Comparison of ENCODE assay signal across 25 cellular contexts in the genomic region with DNA sequence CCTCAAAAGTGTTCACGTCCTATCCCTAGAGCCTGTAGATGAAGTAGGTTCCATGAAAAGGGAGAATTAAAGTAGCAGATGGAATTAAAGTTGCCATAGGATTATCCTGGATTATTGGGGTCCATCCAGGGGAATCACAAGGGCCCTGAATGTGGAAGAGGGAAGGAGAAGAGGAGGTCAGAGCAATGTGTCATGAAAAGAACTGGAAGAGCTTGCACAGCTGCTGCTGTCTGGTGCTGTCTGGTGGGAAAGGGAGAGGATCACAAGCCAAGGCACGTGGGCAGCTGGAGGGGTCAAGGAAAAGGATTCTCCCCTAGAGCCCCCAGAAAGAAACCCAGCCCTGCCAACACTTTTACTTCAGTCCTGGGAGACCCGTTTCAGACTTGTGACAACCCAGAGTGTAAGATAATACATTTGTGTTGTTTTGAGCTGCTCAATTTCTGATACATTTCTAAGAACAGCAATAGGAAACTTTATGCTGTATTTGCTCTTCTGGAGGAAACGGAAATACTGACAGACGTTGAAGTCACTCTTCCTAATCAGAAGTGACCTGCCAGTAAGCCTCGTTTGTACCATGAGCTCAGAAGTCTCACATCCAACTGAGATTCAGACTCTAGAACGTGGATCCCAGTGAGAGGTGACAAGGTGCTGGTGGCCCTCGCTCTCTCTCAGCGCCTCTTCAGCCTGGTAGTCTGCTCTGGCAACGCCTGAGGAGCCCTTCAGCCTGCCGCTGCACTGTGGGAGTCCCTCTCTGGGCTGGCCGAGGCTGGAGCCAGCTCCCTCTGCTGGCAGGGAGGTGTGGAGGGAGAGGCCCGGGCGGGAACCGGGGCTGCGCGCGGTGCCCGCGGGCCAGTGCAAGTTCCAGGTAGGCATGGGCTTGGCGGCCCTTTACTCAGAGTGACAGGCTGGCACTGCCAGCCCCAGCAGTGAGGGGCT. TPM values are rescaled to one million over a fixed set of nuclear protein-coding genes. Genes with fewer than 3 reads are reported as not detected.
A peak's percentile ranks its signal among the peaks of the same experiment; 100 is the strongest.
DNase-seq lines count a peak whose midpoint lies in the region; ATAC-seq and TF ChIP-seq lines count a peak whose summit lies in the region.
"Had no signal": no experiment of that assay in that cellular context is flagged by ENCODE, and none has a peak within 500 bp of the region (broad histone marks: within the 10 kb centered on the region; RNA-seq: fewer than 3 reads in every experiment).

No MANE protein-coding gene starts in this region.

- no peaks in the 10 kb centered on the region for H3K27me3 ChIP-seq in Peyer's patch
- H3K27me3 ChIP-seq: SJSA1, transverse colon had no signal

- H3K27me3 Mint-ChIP-seq in activated CD4-positive, alpha-beta T cell treated with anti-CD3 and anti-CD28 coated beads, Interleukin-2, amount 10 ng/mL, durations not matched to agents 24 days and 14 days = no peaks in the 10 kb centered on the region
- no peaks in the 10 kb centered on the region for H3K27me3 Mint-ChIP-seq in activated naive CD8-positive, alpha-beta T cell

- no peaks in the 10 kb centered on the region for H3K36me3 ChIP-seq in Peyer's patch
- H3K36me3 ChIP-seq: left ventricle myocardium inferior, SJSA1, transverse colon had no signal

- no peaks in the 10 kb centered on the region for H3K9me3 Mint-ChIP-seq in activated CD4-positive, alpha-beta T cell treated with anti-CD3 and anti-CD28 coated beads, Interleukin-2, amount 10 ng/mL, durations not matched to agents 24 days and 14 days
- no peaks in the 10 kb centered on the region for H3K9me3 Mint-ChIP-seq in activated naive CD8-positive, alpha-beta T cell (ENCODE audit: low read depth)
- H3K9me3 Mint-ChIP-seq in stimulated activated effector memory CD8-positive, alpha-beta T cell treated with anti-CD3 and anti-CD28 coated beads, Interleukin-12 subunit alpha, Interleukin-12 subunit beta, amount 100 ng/mL, for 72 hours = no peaks in the 10 kb centered on the region
- H3K9me3 Mint-ChIP-seq: CD8-positive, alpha-beta T cell had no signal

- TF ChIP-seq POLR2A in Peyer's patch (IDR thresholded peaks at IDR 0.05) = no peak

- H3K27ac Mint-ChIP-seq in activated CD4-positive, alpha-beta T cell treated with anti-CD3 and anti-CD28 coated beads, Interleukin-2, amount 10 ng/mL, durations not matched to agents 24 days and 14 days = peak overlapping the region; percentile 89
- H3K27ac Mint-ChIP-seq in activated naive CD8-positive, alpha-beta T cell = peak overlapping the region; percentile 1
- H3K27ac Mint-ChIP-seq in stimulated activated effector memory CD8-positive, alpha-beta T cell treated with anti-CD3 and anti-CD28 coated beads, Interleukin-12 subunit alpha, Interleukin-12 subunit beta, amount 100 ng/mL, for 72 hours = peak overlapping the region; percentile 66
- H3K27ac Mint-ChIP-seq: CD8-positive, alpha-beta T cell had no signal

- no peaks in the 10 kb centered on the region for H3K9me3 ChIP-seq in Peyer's patch
- H3K9me3 ChIP-seq: left ventricle myocardium inferior, SJSA1, transverse colon had no signal

- no peak overlapping the region for H3K27ac ChIP-seq in Peyer's patch
- H3K27ac ChIP-seq: left ventricle myocardium inferior, SJSA1, transverse colon had no signal

- H3K36me3 Mint-ChIP-seq in activated CD4-positive, alpha-beta T cell treated with anti-CD3 and anti-CD28 coated beads, Interleukin-2, amount 10 ng/mL, durations not matched to agents 24 days and 14 days (ENCODE audit: low read depth) = no peaks in the 10 kb centered on the region
- H3K36me3 Mint-ChIP-seq in activated naive CD8-positive, alpha-beta T cell = no peaks in the 10 kb centered on the region
- no peaks in the 10 kb centered on the region for H3K36me3 Mint-ChIP-seq in stimulated activated effector memory CD8-positive, alpha-beta T cell treated with anti-CD3 and anti-CD28 coated beads, Interleukin-12 subunit alpha, Interleukin-12 subunit beta, amount 100 ng/mL, for 72 hours
- H3K36me3 Mint-ChIP-seq: CD8-positive, alpha-beta T cell had no signal

- no peak for TF ChIP-seq CTCF in Peyer's patch (IDR thresholded peaks at IDR 0.05)

- peaks cover 16% of the 10 kb centered on the region for H3K4me1 Mint-ChIP-seq in activated CD4-positive, alpha-beta T cell treated with anti-CD3 and anti-CD28 coated beads, Interleukin-2, amount 10 ng/mL, durations not matched to agents 24 days and 14 days
- H3K4me1 Mint-ChIP-seq in activated naive CD8-positive, alpha-beta T cell (ENCODE audit: low read depth) = peaks cover 8% of the 10 kb centered on the region
- H3K4me1 Mint-ChIP-seq in stimulated activated effector memory CD8-positive, alpha-beta T cell treated with anti-CD3 and anti-CD28 coated beads, Interleukin-12 subunit alpha, Interleukin-12 subunit beta, amount 100 ng/mL, for 72 hours = peaks cover 20% of the 10 kb centered on the region

- intact Hi-C loops in activated CD4-positive, alpha-beta T cell treated with anti-CD3 and anti-CD28 coated beads, Interleukin-2, amount 10 ng/mL, durations not matched to agents 24 days and 14 days (cut with micrococcal nuclease) = loop anchor here (1.0 kb wide), 1 partner anchor 11 kb away; no protein-coding TSS in a partner anchor

- no peak overlapping the region for H3K4me3 ChIP-seq in Peyer's patch
- H3K4me3 ChIP-seq: left ventricle myocardium inferior, SJSA1, transverse colon had no signal

- no peaks in the 10 kb centered on the region for H3K4me1 ChIP-seq in Peyer's patch
- H3K4me1 ChIP-seq: SJSA1, transverse colon had no signal

- peak; percentile 59 for DNase-seq in activated CD4-positive, alpha-beta T cell treated with anti-CD3 and anti-CD28 coated beads, Interleukin-2, amount 10 ng/mL, durations not matched to agents 24 days and 14 days
- DNase-seq in activated CD4-positive, alpha-beta T cell treated with anti-CD3 and anti-CD28 coated beads for 4 hours = no peak
- DNase-seq in NCI-H82 (lab: John Stamatoyannopoulos, UW) (peak; percentile 72), Peyer's patch (no peak)
- peak; percentile 1 to 46 for DNase-seq in stimulated activated effector memory CD8-positive, alpha-beta T cell treated with anti-CD3 and anti-CD28 coated beads, Interleukin-12 subunit alpha, Interleukin-12 subunit beta, amount 100 ng/mL, for 72 hours (ENCODE audit: low spot score in 2 of 2)
- no peak for DNase-seq in stimulated activated naive CD4-positive, alpha-beta T cell (lab: John Stamatoyannopoulos, UW)
- DNase-seq: activated gamma-delta T cell, amniotic stem cell, DMS 273 treated with DMSO at 0.1 percent for 48 hours, IMR-90, islet precursor cell, left ventricle myocardium inferior, mesendoderm, NCI-H1092 treated with DMSO at 0.1 percent for 48 hours, NCI-H1930, NCI-H526 treated with DMSO at 0.1 percent for 48 hours, RPMI8226, transverse colon had no signal

- peak; percentile 57 for ATAC-seq in stimulated activated effector memory CD8-positive, alpha-beta T cell treated with anti-CD3 and anti-CD28 coated beads, Interleukin-12 subunit alpha, Interleukin-12 subunit beta, amount 100 ng/mL, for 72 hours
- ATAC-seq in HG03378 (IDR thresholded peaks at IDR 0.05; ENCODE audit: unreplicated experiment) = no peak
- ATAC-seq: CD8-positive, alpha-beta T cell; sciatic nerve had no signal

- no peak overlapping the region for H3K4me3 Mint-ChIP-seq in activated CD4-positive, alpha-beta T cell treated with anti-CD3 and anti-CD28 coated beads, Interleukin-2, amount 10 ng/mL, durations not matched to agents 24 days and 14 days
- no peak overlapping the region for H3K4me3 Mint-ChIP-seq in activated naive CD8-positive, alpha-beta T cell
- H3K4me3 Mint-ChIP-seq in stimulated activated effector memory CD8-positive, alpha-beta T cell treated with anti-CD3 and anti-CD28 coated beads, Interleukin-12 subunit alpha, Interleukin-12 subunit beta, amount 100 ng/mL, for 72 hours = peak overlapping the region; percentile 1
- H3K4me3 Mint-ChIP-seq: CD8-positive, alpha-beta T cell had no signal

RNA-seq across cellular contexts. Expression of gene ENPP6, which starts 34.7 kb away (rescaled TPM):
- 0.61 and 1.2 TPM in 2 replicates for total RNA-seq in activated CD4-positive, alpha-beta T cell treated with anti-CD3 and anti-CD28 coated beads, Interleukin-2, amount 10 ng/mL, durations not matched to agents 24 days and 14 days
- 1 to 10 TPM in 1 of 4 donors, under 1 TPM in 2, not detected in 1; 0.35 to 1.0 (median 0.40) TPM for total RNA-seq in Peyer's patch
- total RNA-seq: A673; CD8-positive, alpha-beta T cell; chondrocyte; IMR-90; left ventricle myocardium inferior; SJSA1 had no signal

Comparison
In these comparisons a context has a peak if more than half of its experiments do, and no peak if none do; other contexts are left out.
1. DNase-seq: peak in activated CD4-positive, alpha-beta T cell treated with anti-CD3 and anti-CD28 coated beads, Interleukin-2, amount 10 ng/mL, durations not matched to agents 24 days and 14 days (single experiment), NCI-H82 (single experiment) and stimulated activated effector memory CD8-positive, alpha-beta T cell treated with anti-CD3 and anti-CD28 coated beads, Interleukin-12 subunit alpha, Interleukin-12 subunit beta, amount 100 ng/mL, for 72 hours (2 of 2); none in activated CD4-positive, alpha-beta T cell treated with anti-CD3 and anti-CD28 coated beads for 4 hours (0 of 2), stimulated activated naive CD4-positive, alpha-beta T cell (0 of 6) and Peyer's patch (0 of 3).
2. H3K27ac Mint-ChIP-seq: peak in every context shown above with its lines; median percentile 89 in activated CD4-positive, alpha-beta T cell treated with anti-CD3 and anti-CD28 coated beads, Interleukin-2, amount 10 ng/mL, durations not matched to agents 24 days and 14 days; 66 in stimulated activated effector memory CD8-positive, alpha-beta T cell treated with anti-CD3 and anti-CD28 coated beads, Interleukin-12 subunit alpha, Interleukin-12 subunit beta, amount 100 ng/mL, for 72 hours; 1 in activated naive CD8-positive, alpha-beta T cell.